10 cellular contexts compared by ENCODE assay signal in genomic region chr10:89653410-89653828, GRCh38. TPM values are rescaled to one million over a fixed set of nuclear protein-coding genes. Genes with fewer than 3 reads are reported as not detected.
A peak's percentile ranks its signal among the peaks of the same experiment; 100 is the strongest.
DNase-seq lines count a peak whose midpoint lies in the region; ATAC-seq lines count a peak whose summit lies in the region.
"Had no signal": no experiment of that assay in that cellular context is flagged by ENCODE, and none has a peak within 500 bp of the region (broad histone marks: within the 10 kb centered on the region; RNA-seq: fewer than 3 reads in every experiment).

No MANE protein-coding gene starts in this region.

- no peak overlapping the region for H3K9ac ChIP-seq in trophoblast cell (ENCODE audit: low read length)

- peaks cover 4% of the 10 kb centered on the region for H3K9me3 Mint-ChIP-seq in activated naive CD4-positive, alpha-beta T cell treated with anti-CD3 and anti-CD28 coated beads for 36 hours
- H3K9me3 Mint-ChIP-seq in activated T-cell treated with anti-CD3 and anti-CD28 coated beads, Interleukin-2, amount 50 U/mL, for 4 hours = peaks cover 5% of the 10 kb centered on the region
- H3K9me3 Mint-ChIP-seq: T-helper 1 cell treated with Interleukin-12 subunit alpha and Interleukin-12 subunit beta and Interleukin-4 antibody, amounts not matched to agents 30 μg/mL and 1 μg/mL, for 36 hours had no signal

- CTCF ChIA-PET in activated naive CD4-positive, alpha-beta T cell treated with anti-CD3 and anti-CD28 coated beads for 36 hours (lab: Charles Lee) = interaction anchor here (0.6 kb wide), 1 partner anchor 391 kb away, joined by 3 read pairs; no protein-coding TSS in a partner anchor

- H3K9me3 ChIP-seq in trophoblast cell (ENCODE audit: insufficient read depth, low read depth, low read length) = peaks cover 1% of the 10 kb centered on the region
- H3K9me3 ChIP-seq: right atrium auricular region had no signal

- no peak overlapping the region for H4K12ac ChIP-seq in trophoblast cell (ENCODE audit: low read depth, low read length)

- no peak overlapping the region for H3K27ac ChIP-seq in trophoblast cell (ENCODE audit: low read depth, low read length)
- H3K27ac ChIP-seq: heart right ventricle, right atrium auricular region had no signal

- H3K18ac ChIP-seq in trophoblast cell (ENCODE audit: low read length) = no peak overlapping the region

- no peak overlapping the region for H2AK5ac ChIP-seq in trophoblast cell (ENCODE audit: low read length)

- H4K91ac ChIP-seq in trophoblast cell (ENCODE audit: low read depth, low read length) = no peak overlapping the region

- H3K4ac ChIP-seq in trophoblast cell (ENCODE audit: low read depth, low read length) = no peak overlapping the region

- H4K8ac ChIP-seq in trophoblast cell (ENCODE audit: low read depth, low read length) = no peak overlapping the region

- no peaks in the 10 kb centered on the region for H3K36me3 ChIP-seq in trophoblast cell (ENCODE audit: control insufficient read depth in 1 of 2, insufficient read depth in 2 of 2, low read length in 2 of 2)
- H3K36me3 ChIP-seq: heart right ventricle, right atrium auricular region had no signal

- no peak overlapping the region for H2BK5ac ChIP-seq in trophoblast cell (ENCODE audit: low read depth, low read length, poor library complexity)

- ATAC-seq in GM18909 (IDR thresholded peaks at IDR 0.05; ENCODE audit: poor library complexity, unreplicated experiment) = peak; percentile 77
- ATAC-seq in HG02678 (IDR thresholded peaks at IDR 0.05; ENCODE audit: unreplicated experiment) = peak; percentile 64
- no peak for ATAC-seq in activated T-cell treated with anti-CD3 and anti-CD28 coated beads, Interleukin-2, amount 50 U/mL, for 4 hours
- ATAC-seq: heart right ventricle had no signal

- no peak overlapping the region for H3K4me2 ChIP-seq in trophoblast cell (ENCODE audit: low read length)

- H3K23ac ChIP-seq in trophoblast cell (ENCODE audit: low read length) = no peak overlapping the region

- H3K27me3 Mint-ChIP-seq in activated naive CD4-positive, alpha-beta T cell treated with anti-CD3 and anti-CD28 coated beads for 36 hours (ENCODE audit: low read depth) = no peaks in the 10 kb centered on the region
- H3K27me3 Mint-ChIP-seq in activated T-cell treated with anti-CD3 and anti-CD28 coated beads, Interleukin-2, amount 50 U/mL, for 4 hours (ENCODE audit: low read depth) = no peaks in the 10 kb centered on the region

- intact Hi-C loops in activated naive CD4-positive, alpha-beta T cell treated with anti-CD3 and anti-CD28 coated beads for 36 hours (cut with micrococcal nuclease) = no loop called here

- H3K14ac ChIP-seq in trophoblast cell (ENCODE audit: low read length) = no peak overlapping the region

- no peak overlapping the region for H2BK12ac ChIP-seq in trophoblast cell (ENCODE audit: low read length)

- no peak overlapping the region for H3K27ac Mint-ChIP-seq in activated naive CD4-positive, alpha-beta T cell treated with anti-CD3 and anti-CD28 coated beads for 36 hours
- H3K27ac Mint-ChIP-seq: T-helper 1 cell treated with Interleukin-12 subunit alpha and Interleukin-12 subunit beta and Interleukin-4 antibody, amounts not matched to agents 30 μg/mL and 1 μg/mL, for 36 hours had no signal

- no peaks in the 10 kb centered on the region for H3K4me1 Mint-ChIP-seq in activated naive CD4-positive, alpha-beta T cell treated with anti-CD3 and anti-CD28 coated beads for 36 hours (ENCODE audit: low read depth)
- H3K4me1 Mint-ChIP-seq in activated T-cell treated with anti-CD3 and anti-CD28 coated beads, Interleukin-2, amount 50 U/mL, for 4 hours (ENCODE audit: low read depth) = no peaks in the 10 kb centered on the region

- no peak overlapping the region for H3K4me3 Mint-ChIP-seq in activated naive CD4-positive, alpha-beta T cell treated with anti-CD3 and anti-CD28 coated beads for 36 hours
- H3K4me3 Mint-ChIP-seq in activated T-cell treated with anti-CD3 and anti-CD28 coated beads, Interleukin-2, amount 50 U/mL, for 4 hours = no peak overlapping the region
- H3K4me3 Mint-ChIP-seq: T-helper 1 cell treated with Interleukin-12 subunit alpha and Interleukin-12 subunit beta and Interleukin-4 antibody, amounts not matched to agents 30 μg/mL and 1 μg/mL, for 36 hours had no signal

- WGBS in trophoblast cell (ENCODE audit: extremely low coverage, insufficient coverage, insufficient read length) = no CpG with 5 or more reads among the region's 6 CpGs

- no peak overlapping the region for H3K4me3 ChIP-seq in trophoblast cell (ENCODE audit: low read depth, low read length)
- H3K4me3 ChIP-seq: heart right ventricle, right atrium auricular region had no signal

- DNase-seq in M059J (ENCODE audit: low read depth) = peak; percentile 89
- DNase-seq in trophoblast cell = peak; percentile 50 to 57
- DNase-seq in activated naive CD4-positive, alpha-beta T cell treated with anti-CD3 and anti-CD28 coated beads for 36 hours = no peak
- DNase-seq in activated T-cell treated with anti-CD3 and anti-CD28 coated beads, Interleukin-2, amount 50 U/mL, for 4 hours = no peak
- DNase-seq in SHP77 (lab: John Stamatoyannopoulos, UW) = no peak
- DNase-seq: heart right ventricle had no signal

- H2BK120ac ChIP-seq in trophoblast cell (ENCODE audit: insufficient read depth, low read length, poor library complexity) = no peak overlapping the region

- no peaks in the 10 kb centered on the region for H3K27me3 ChIP-seq in trophoblast cell (ENCODE audit: insufficient read depth, low read length)
- H3K27me3 ChIP-seq: heart right ventricle, right atrium auricular region had no signal

- no peak overlapping the region for H2AFZ ChIP-seq in trophoblast cell (ENCODE audit: insufficient read depth, low read length, poor library complexity)

- H3K79me2 ChIP-seq in trophoblast cell (ENCODE audit: control insufficient read depth, insufficient read depth, low read length, poor library complexity) = no peaks in the 10 kb centered on the region

- H3K36me3 Mint-ChIP-seq in activated naive CD4-positive, alpha-beta T cell treated with anti-CD3 and anti-CD28 coated beads for 36 hours (ENCODE audit: low read depth) = no peaks in the 10 kb centered on the region
- no peaks in the 10 kb centered on the region for H3K36me3 Mint-ChIP-seq in activated T-cell treated with anti-CD3 and anti-CD28 coated beads, Interleukin-2, amount 50 U/mL, for 4 hours (ENCODE audit: insufficient read depth)

- H3K79me1 ChIP-seq in trophoblast cell (ENCODE audit: low read length) = no peaks in the 10 kb centered on the region

- no peaks in the 10 kb centered on the region for H3K4me1 ChIP-seq in trophoblast cell (ENCODE audit: control insufficient read depth in 1 of 2, insufficient read depth in 2 of 2, low read length in 2 of 2)
- H3K4me1 ChIP-seq: heart right ventricle, right atrium auricular region had no signal

RNA-seq across cellular contexts. Expression of gene PANK1, which starts 8.4 kb away (rescaled TPM):
- 10.7 and 12.0 TPM in 2 replicates for total RNA-seq in M059J (2014; rRNA removed; shearing (Covaris generic))
- polyA plus RNA-seq in trophoblast cell (2013) = 14.9 and 15.1 TPM in 2 replicates
- 1 to 10 TPM; 1.6 to 2.2 TPM for total RNA-seq in activated naive CD4-positive, alpha-beta T cell treated with anti-CD3 and anti-CD28 coated beads for 36 hours
- total RNA-seq in activated T-cell treated with anti-CD3 and anti-CD28 coated beads, Interleukin-2, amount 50 U/mL, for 4 hours = 1 to 10 TPM; 1.3 to 2.7 (median 2.1) TPM

RNA-seq across cellular contexts. Expression of gene KIF20B, which starts 48.0 kb away (rescaled TPM):
- total RNA-seq in M059J (2014; rRNA removed; shearing (Covaris generic)) = 21.2 and 24.3 TPM in 2 replicates
- polyA plus RNA-seq in trophoblast cell (2013) = 23.6 and 24.3 TPM in 2 replicates
- total RNA-seq in activated naive CD4-positive, alpha-beta T cell treated with anti-CD3 and anti-CD28 coated beads for 36 hours = 10 to 100 TPM; 67.2 to 70.3 TPM
- total RNA-seq in activated T-cell treated with anti-CD3 and anti-CD28 coated beads, Interleukin-2, amount 50 U/mL, for 4 hours = 10 to 100 TPM; 28.0 to 28.8 (median 28.4) TPM

Comparison
In these comparisons a context has a peak if more than half of its experiments do, and no peak if none do; other contexts are left out.
1. ATAC-seq: peak in GM18909 (single experiment) and HG02678 (single experiment); none in activated T-cell treated with anti-CD3 and anti-CD28 coated beads, Interleukin-2, amount 50 U/mL, for 4 hours (0 of 2).
2. DNase-seq: peak in M059J (single experiment) and trophoblast cell (2 of 2); none in activated naive CD4-positive, alpha-beta T cell treated with anti-CD3 and anti-CD28 coated beads for 36 hours (single experiment), activated T-cell treated with anti-CD3 and anti-CD28 coated beads, Interleukin-2, amount 50 U/mL, for 4 hours (single experiment) and SHP77 (0 of 2).